ENCODE assay signal across 17 cellular contexts in the genomic region with DNA sequence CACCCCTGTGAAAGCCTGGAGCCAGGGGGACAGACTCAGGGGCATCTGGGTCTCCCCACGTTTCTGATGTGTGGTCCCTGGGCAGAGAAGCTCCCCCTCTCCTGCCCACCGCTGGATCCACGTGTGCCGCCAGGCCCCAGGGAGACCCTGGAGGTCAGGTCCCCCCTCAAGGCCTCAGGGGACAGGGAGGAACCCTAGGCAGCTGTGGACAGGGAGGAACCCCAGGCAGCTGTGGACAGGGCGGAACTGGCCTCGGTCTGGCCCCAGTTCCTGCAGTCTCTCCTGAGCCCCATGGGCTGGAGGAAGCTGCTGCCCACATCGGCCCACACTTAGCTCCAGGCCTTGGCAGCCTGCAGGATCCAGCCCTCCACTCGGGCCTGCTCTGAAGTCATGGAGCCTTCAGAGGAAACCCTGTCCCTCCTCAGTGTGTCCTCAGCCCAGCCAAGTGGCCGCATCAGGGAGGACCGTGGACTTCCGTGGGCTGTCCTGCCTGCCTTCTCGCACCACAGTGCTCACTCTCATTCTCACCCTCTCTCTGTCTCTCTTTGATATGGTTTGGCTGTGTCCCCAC.
DNase-seq lines count a peak whose midpoint lies in the region; ATAC-seq, FAIRE-seq and TF ChIP-seq lines count a peak whose summit lies in the region.
"Had no signal": no experiment of that assay in that cellular context is flagged by ENCODE, and none has a peak within 500 bp of the region (broad histone marks: within the 10 kb centered on the region; RNA-seq: fewer than 3 reads in every experiment).

No MANE protein-coding gene starts in this region.

- no peak overlapping the region for H4K8ac ChIP-seq in neuronal stem cell (ENCODE audit: low read depth, low read length)

- H3K18ac ChIP-seq in neuronal stem cell (ENCODE audit: low read length), result no peak overlapping the region

- H3K27me3 Mint-ChIP-seq in endodermal cell (ENCODE audit: insufficient read depth), result no peaks in the 10 kb centered on the region
- H3K27me3 Mint-ChIP-seq in type B pancreatic cell, result peaks cover 41% of the 10 kb centered on the region

- no peak overlapping the region for H3K4me3 Mint-ChIP-seq in endodermal cell
- no peak overlapping the region for H3K4me3 Mint-ChIP-seq in type B pancreatic cell
- H3K4me3 Mint-ChIP-seq: CD14-positive monocyte; CD8-positive, alpha-beta T cell had no signal

- no TSS peak for BruUV-seq in Panc1 (replicated peaks; lab: Mats Ljungman, UMichigan)

- H3K36me3 Mint-ChIP-seq in endodermal cell (ENCODE audit: low read depth) (no peaks in the 10 kb centered on the region), type B pancreatic cell (no peaks in the 10 kb centered on the region)
- H3K36me3 Mint-ChIP-seq: CD14-positive monocyte; CD8-positive, alpha-beta T cell had no signal

- CTCF ChIA-PET in Panc1 (lab: Charles Lee), result no interaction called here

- no peak overlapping the region for H2BK5ac ChIP-seq in neuronal stem cell (ENCODE audit: low read length)

- H3K4me1 ChIP-seq in Panc1 (ENCODE audit: control insufficient read depth, insufficient read depth, low read length) (no peaks in the 10 kb centered on the region), endodermal cell (ENCODE audit: control insufficient read depth, insufficient read depth, low read length) (no peaks in the 10 kb centered on the region), neuronal stem cell (ENCODE audit: control insufficient read depth in 2 of 2, insufficient read depth in 1 of 2, low read depth in 1 of 2, low read length in 2 of 2) (peaks cover 0 to 1% of the 10 kb centered on the region in 2 donors), SJCRH30 (no peaks in the 10 kb centered on the region)
- H3K4me1 ChIP-seq: HAP-1 had no signal

- H3K36me3 ChIP-seq in Panc1 (ENCODE audit: control insufficient read depth, insufficient read depth, low read length) (no peaks in the 10 kb centered on the region), endodermal cell (ENCODE audit: control insufficient read depth, insufficient read depth, low read length) (no peaks in the 10 kb centered on the region), neuronal stem cell (replicated peaks in 1 of 2; ENCODE audit: control insufficient read depth in 2 of 2, insufficient read depth in 2 of 2, low read length in 2 of 2) (no peaks in the 10 kb centered on the region), SJCRH30 (no peaks in the 10 kb centered on the region)
- H3K36me3 ChIP-seq: HAP-1 had no signal

- no peak overlapping the region for H3K9ac ChIP-seq in endodermal cell (ENCODE audit: extremely low read depth, low read length, poor library complexity, severe bottlenecking)
- H3K9ac ChIP-seq in neuronal stem cell (ENCODE audit: low read depth, low read length, poor library complexity), result peak overlapping the region; percentile 17

- H3K9me3 ChIP-seq in Panc1 (ENCODE audit: control insufficient read depth, insufficient read depth, low read depth, low read length), result no peaks in the 10 kb centered on the region
- H3K9me3 ChIP-seq in endodermal cell (ENCODE audit: control insufficient read depth, low read length), result peaks cover 17% of the 10 kb centered on the region
- peaks cover 0 to 7% of the 10 kb centered on the region in 2 donors for H3K9me3 ChIP-seq in neuronal stem cell (replicated peaks in 1 of 2; ENCODE audit: control insufficient read depth in 2 of 2, insufficient read depth in 1 of 2, low read depth in 1 of 2, low read length in 2 of 2)
- H3K9me3 ChIP-seq in SJCRH30 (replicated peaks), result peaks cover 11% of the 10 kb centered on the region; the same call in 1 of the 2 replicates

- no peak overlapping the region for H2BK12ac ChIP-seq in neuronal stem cell (ENCODE audit: low read length)

- H3K4ac ChIP-seq in neuronal stem cell (ENCODE audit: low read length), result no peak overlapping the region

- H3K23ac ChIP-seq in neuronal stem cell (ENCODE audit: low read depth, low read length, poor library complexity), result no peak overlapping the region

- H3K4me1 Mint-ChIP-seq in endodermal cell (no peaks in the 10 kb centered on the region), type B pancreatic cell (ENCODE audit: unreplicated experiment) (no peaks in the 10 kb centered on the region)
- H3K4me1 Mint-ChIP-seq: CD14-positive monocyte had no signal

- ATAC-seq in Panc1, result peak; percentile 42; the same call in 1 of the 2 replicates
- ATAC-seq: CD8-positive, alpha-beta T cell; HepG2 had no signal

- no peak overlapping the region for H3K4me2 ChIP-seq in neuronal stem cell (ENCODE audit: insufficient read depth, low read length, poor library complexity, severe bottlenecking)

- no peak overlapping the region for H2BK120ac ChIP-seq in neuronal stem cell (ENCODE audit: low read depth, low read length)

- POLR2A ChIA-PET in Panc1 (lab: Charles Lee), result no interaction called here

- H3K4me3 ChIP-seq in Panc1 (ENCODE audit: low read depth in 2 of 2, low read length in 2 of 2) (no peak overlapping the region), endodermal cell (ENCODE audit: low read length) (no peak overlapping the region), neuronal stem cell (ENCODE audit: low read length in 2 of 2) (peak overlapping the region in 1 of 2 donors; percentile 26), SJCRH30 (no peak overlapping the region)
- H3K4me3 ChIP-seq: HAP-1 had no signal

- no peaks in the 10 kb centered on the region for H3K79me1 ChIP-seq in neuronal stem cell (ENCODE audit: low read depth, low read length)

- TF ChIP-seq CTCF in Panc1 (IDR thresholded peaks at IDR 0.05) (no peak), endodermal cell (conservative IDR thresholded peaks at IDR 0.05) (no peak), type B pancreatic cell (conservative IDR thresholded peaks at IDR 0.05) (no peak)

- H4K91ac ChIP-seq in neuronal stem cell (ENCODE audit: low read depth, low read length, poor library complexity), result no peak overlapping the region

- H3K9me3 Mint-ChIP-seq in endodermal cell (peaks cover 20% of the 10 kb centered on the region), type B pancreatic cell (no peaks in the 10 kb centered on the region)

- H3K27ac ChIP-seq in Panc1 (ENCODE audit: low read length) (no peak overlapping the region), endodermal cell (ENCODE audit: low read depth, low read length) (no peak overlapping the region), neuronal stem cell (replicated peaks; ENCODE audit: low read length) (no peak overlapping the region), SJCRH30 (no peak overlapping the region)

- WGBS in endodermal cell (ENCODE audit: insufficient coverage in 1 of 2, insufficient read length in 1 of 2), 2 experiments, result 81 to 88% methylated on average over 6 to 12 of the region's 12 CpGs
- WGBS in neuronal stem cell (ENCODE audit: extremely low coverage in 2 of 2, insufficient read length in 2 of 2, insufficient replicate concordance in 1 of 2), 2 donors, result no CpG with 5 or more reads among the region's 12 CpGs

- intact Hi-C loops in Panc1 (cut with micrococcal nuclease; ENCODE audit: unreplicated experiment), result no loop called here

- no peak for FAIRE-seq in urothelium cell line (lab: Jason Lieb, UNC)
- FAIRE-seq: GM12892, HepG2, HTR-8/SVneo had no signal

- in situ Hi-C loops in Panc1 (cut with HindIII; ENCODE audit: low pct_unique_long_range_greater_than_20kb, low sequenced_read_pairs), result no loop called here

- no peaks in the 10 kb centered on the region; the same call in 1 of the 2 replicates for H3K27me3 ChIP-seq in Panc1 (ENCODE audit: control insufficient read depth, insufficient read depth, low read length)
- no peaks in the 10 kb centered on the region for H3K27me3 ChIP-seq in endodermal cell (ENCODE audit: control insufficient read depth, insufficient read depth, low read length, poor library complexity, severe bottlenecking)
- H3K27me3 ChIP-seq in neuronal stem cell (ENCODE audit: control insufficient read depth in 3 of 3, insufficient read depth in 3 of 3, low read depth in 1 of 3, low read length in 3 of 3), result peaks cover 0 to 2% (median 0%) of the 10 kb centered on the region in 3 experiments
- H3K27me3 ChIP-seq in SJCRH30, result peaks cover 39% of the 10 kb centered on the region

- no peak overlapping the region for H2AFZ ChIP-seq in neuronal stem cell (ENCODE audit: low read length)

- H3K27ac Mint-ChIP-seq in endodermal cell, result no peak overlapping the region
- no peak overlapping the region for H3K27ac Mint-ChIP-seq in type B pancreatic cell
- H3K27ac Mint-ChIP-seq: CD14-positive monocyte; CD8-positive, alpha-beta T cell had no signal

- peak overlapping the region; percentile 65 for H3K14ac ChIP-seq in neuronal stem cell (ENCODE audit: low read length)

- no peak overlapping the region for H2BK15ac ChIP-seq in neuronal stem cell (ENCODE audit: low read length)

- no peak overlapping the region for H2AK5ac ChIP-seq in neuronal stem cell (ENCODE audit: low read depth, low read length)

- DNase-seq in Panc1 (ENCODE audit: low read depth, low spot score), result no peak
- peak; percentile 10 for DNase-seq in endodermal cell
- DNase-seq in neuronal stem cell (ENCODE audit: low spot score), result no peak
- peak; percentile 57 for DNase-seq in type B pancreatic cell (ENCODE audit: extremely low spot score, unreplicated experiment)
- DNase-seq in urothelium cell line (ENCODE audit: low spot score), result no peak
- DNase-seq in SJCRH30, result no peak
- no peak for DNase-seq in NCI-H187 (lab: John Stamatoyannopoulos, UW)
- DNase-seq: CD8-positive, alpha-beta T cell; COR-L47; DND-41; GDM1; GOT3 had no signal

Comparison
In these comparisons a context has a peak if more than half of its experiments do, and no peak if none do; other contexts are left out.
1. DNase-seq: peak in endodermal cell (single experiment) and type B pancreatic cell (single experiment); none in Panc1 (single experiment), neuronal stem cell (single experiment), urothelium cell line (single experiment), SJCRH30 (0 of 2) and NCI-H187 (0 of 2).